In the genomic region with DNA sequence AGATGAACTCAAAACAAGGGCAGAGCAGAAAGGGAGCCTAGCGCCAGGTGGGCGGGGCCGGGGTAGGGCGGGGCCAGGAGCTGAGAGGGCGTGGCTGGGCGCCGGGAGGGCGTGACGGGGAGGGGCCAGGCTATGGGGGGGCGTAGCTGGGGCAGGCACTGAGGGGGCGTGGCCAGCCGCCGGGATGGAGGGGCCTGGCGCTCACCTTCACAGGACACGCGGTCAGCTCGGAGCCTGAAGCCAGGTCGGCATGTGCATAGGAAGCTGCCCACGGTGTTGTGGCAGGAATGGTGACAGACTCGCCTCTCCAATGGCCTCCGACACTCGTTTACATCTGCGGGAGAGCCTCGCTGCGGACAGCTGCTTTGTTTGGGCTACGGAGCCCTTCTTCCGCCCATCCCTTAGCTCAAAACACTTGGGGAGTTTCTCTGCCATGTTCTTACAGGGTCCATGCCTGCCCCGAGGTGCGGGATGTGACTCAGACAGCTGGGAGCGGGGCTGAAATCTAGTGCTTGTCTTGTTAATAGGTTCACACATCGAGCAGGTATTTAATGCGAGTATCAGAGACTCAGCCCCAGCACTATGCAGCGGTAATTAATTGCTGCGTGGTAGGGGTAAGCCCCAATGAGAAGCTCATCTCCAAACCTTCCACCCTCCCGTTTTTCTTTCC, we compare ENCODE assay signal across 9 cellular contexts. TPM values are rescaled to one million over a fixed set of nuclear protein-coding genes. Genes with fewer than 3 reads are reported as not detected.
DNase-seq lines count a peak whose midpoint lies in the region; ATAC-seq, FAIRE-seq and TF ChIP-seq lines count a peak whose summit lies in the region.
"Had no signal": no experiment of that assay in that cellular context is flagged by ENCODE, and none has a peak within 500 bp of the region (broad histone marks: within the 10 kb centered on the region; RNA-seq: fewer than 3 reads in every experiment).

No MANE protein-coding gene starts in this region.

- H3K4me3 ChIP-seq in bronchial epithelial cell (ENCODE audit: low read depth, low read length): peak overlapping the region; percentile 22
- no peak overlapping the region for H3K4me3 ChIP-seq in naive thymus-derived CD4-positive, alpha-beta T cell (ENCODE audit: low read length)

- peaks cover 0 to 3% (median 0%) of the 10 kb centered on the region in 5 donors for H3K36me3 Mint-ChIP-seq in naive thymus-derived CD4-positive, alpha-beta T cell

- H3K4me1 ChIP-seq in naive thymus-derived CD4-positive, alpha-beta T cell (ENCODE audit: control insufficient read depth in 2 of 2, insufficient read depth in 2 of 2, low read length in 2 of 2): no peaks in the 10 kb centered on the region

- H3K9me3 ChIP-seq in naive thymus-derived CD4-positive, alpha-beta T cell (ENCODE audit: control insufficient read depth in 2 of 3, low read length in 3 of 3): no peaks in the 10 kb centered on the region

- no peak for FAIRE-seq in bronchial epithelial cell (lab: Jason Lieb, UNC)

- CTCF ChIA-PET in naive thymus-derived CD4-positive, alpha-beta T cell (lab: Charles Lee): no interaction called here

- no peaks in the 10 kb centered on the region for H3K27me3 ChIP-seq in bronchial epithelial cell (ENCODE audit: control insufficient read depth, insufficient read depth, low read length)
- no peaks in the 10 kb centered on the region for H3K27me3 ChIP-seq in naive thymus-derived CD4-positive, alpha-beta T cell (ENCODE audit: control insufficient read depth in 2 of 2, insufficient read depth in 2 of 2, low read length in 2 of 2)

- no peaks in the 10 kb centered on the region for H3K36me3 ChIP-seq in bronchial epithelial cell (ENCODE audit: control insufficient read depth, insufficient read depth, low read length)
- H3K36me3 ChIP-seq in naive thymus-derived CD4-positive, alpha-beta T cell (ENCODE audit: control insufficient read depth in 2 of 3, insufficient read depth in 3 of 3, low read length in 3 of 3): no peaks in the 10 kb centered on the region

- POLR2A ChIA-PET in naive thymus-derived CD4-positive, alpha-beta T cell (lab: Charles Lee): no interaction called here

- peaks cover 0 to 2% (median 0%) of the 10 kb centered on the region in 7 donors for H3K4me1 Mint-ChIP-seq in naive thymus-derived CD4-positive, alpha-beta T cell

- H3K27ac ChIP-seq in naive thymus-derived CD4-positive, alpha-beta T cell (ENCODE audit: low read depth, low read length): no peak overlapping the region

- peak overlapping the region in 1 of 9 donors; percentile 21 for H3K27ac Mint-ChIP-seq in naive thymus-derived CD4-positive, alpha-beta T cell

- DNase-seq in EH (ENCODE audit: low read depth) (peak; percentile 45), NCI-H69 (lab: John Stamatoyannopoulos, UW) (peak; percentile 47), bronchial epithelial cell (ENCODE audit: low read depth) (peak; percentile 58), SKM-1 treated with dmso at 0.1 percent for 144 hours (lab: John Stamatoyannopoulos, UW; ENCODE audit: unreplicated experiment) (no peak)
- DNase-seq in naive thymus-derived CD4-positive, alpha-beta T cell: peak in 1 of 9 donors; percentile 45

- peak; percentile 50 for ATAC-seq in naive thymus-derived CD4-positive, alpha-beta T cell
- no peak for ATAC-seq in GM21737 (IDR thresholded peaks at IDR 0.05; ENCODE audit: unreplicated experiment)
- ATAC-seq in GM21529 (IDR thresholded peaks at IDR 0.05; ENCODE audit: unreplicated experiment): no peak
- no peak for ATAC-seq in GM19395 (IDR thresholded peaks at IDR 0.05; ENCODE audit: unreplicated experiment)

- no peaks in the 10 kb centered on the region for H3K27me3 Mint-ChIP-seq in naive thymus-derived CD4-positive, alpha-beta T cell

- no peak overlapping the region for H3K4me3 Mint-ChIP-seq in naive thymus-derived CD4-positive, alpha-beta T cell

- H3K9me3 Mint-ChIP-seq in naive thymus-derived CD4-positive, alpha-beta T cell: peaks cover 0 to 6% (median 0%) of the 10 kb centered on the region in 11 donors

- intact Hi-C loops in naive thymus-derived CD4-positive, alpha-beta T cell (cut with micrococcal nuclease): no loop called here

- TF ChIP-seq CTCF in bronchial epithelial cell (IDR thresholded peaks at IDR 0.05; ENCODE audit: insufficient read depth, low read length, severe bottlenecking): no peak

RNA-seq across cellular contexts. Expression of gene VWCE, which starts 13.4 kb away (rescaled TPM):
- total RNA-seq in bronchial epithelial cell: 0.26 TPM in 2 replicates
- total RNA-seq in naive thymus-derived CD4-positive, alpha-beta T cell: 1 to 10 TPM in 1 of 5 experiments, under 1 TPM in 4; 0.16 to 3.8 (median 0.49) TPM
- polyA plus RNA-seq in naive thymus-derived CD4-positive, alpha-beta T cell: not detected

RNA-seq across cellular contexts. Expression of gene PGA5, which starts 40.7 kb away (rescaled TPM):
- not detected in 2 replicates for total RNA-seq in bronchial epithelial cell
- not detected for total RNA-seq in naive thymus-derived CD4-positive, alpha-beta T cell
- not detected for polyA plus RNA-seq in naive thymus-derived CD4-positive, alpha-beta T cell
- total RNA-seq: pulmonary artery endothelial cell had no signal

RNA-seq across cellular contexts. Expression of gene DDB1, which starts 51.2 kb away (rescaled TPM):
- 154 and 228 TPM in 2 replicates for total RNA-seq in bronchial epithelial cell
- 100 to 1,000 TPM; 153 to 213 (median 160) TPM for total RNA-seq in naive thymus-derived CD4-positive, alpha-beta T cell
- 100 to 1,000 TPM; 113 to 125 TPM for polyA plus RNA-seq in naive thymus-derived CD4-positive, alpha-beta T cell

RNA-seq across cellular contexts. Expression of gene TKFC, which starts 51.3 kb away (rescaled TPM):
- total RNA-seq in bronchial epithelial cell: 22.3 and 22.9 TPM in 2 replicates
- 10 to 100 TPM; 36.9 to 59.9 (median 43.3) TPM for total RNA-seq in naive thymus-derived CD4-positive, alpha-beta T cell
- 10 to 100 TPM; 24.6 to 30.0 TPM for polyA plus RNA-seq in naive thymus-derived CD4-positive, alpha-beta T cell

RNA-seq across cellular contexts. Expression of gene PGA4, which starts 59.6 kb away (rescaled TPM):
- not detected in 2 replicates for total RNA-seq in bronchial epithelial cell
- 1 to 10 TPM in 1 of 5 experiments, not detected in 4; 1.9 TPM for total RNA-seq in naive thymus-derived CD4-positive, alpha-beta T cell
- not detected for polyA plus RNA-seq in naive thymus-derived CD4-positive, alpha-beta T cell
- total RNA-seq: pulmonary artery endothelial cell had no signal
